ENCODE assay signal across 20 cellular contexts in genomic region chr1:85571830-85572229, GRCh38. TPM values are rescaled to one million over a fixed set of nuclear protein-coding genes. Genes with fewer than 3 reads are reported as not detected.
A peak's percentile ranks its signal among the peaks of the same experiment; 100 is the strongest.
DNase-seq lines count a peak whose midpoint lies in the region; ATAC-seq and TF ChIP-seq lines count a peak whose summit lies in the region.
"Had no signal": no experiment of that assay in that cellular context is flagged by ENCODE, and none has a peak within 500 bp of the region (broad histone marks: within the 10 kb centered on the region; RNA-seq: fewer than 3 reads in every experiment).

No MANE protein-coding gene starts in this region.

- WGBS in SK-N-SH (ENCODE audit: low lambda C conversion rate) = 79% methylated on average over 4 of the region's 4 CpGs

- no peaks in the 10 kb centered on the region for H4K20me1 ChIP-seq in SK-N-SH (ENCODE audit: insufficient read depth)

- no peaks in the 10 kb centered on the region for H3K9me3 Mint-ChIP-seq in activated CD8-positive, alpha-beta memory T cell treated with anti-CD3 and anti-CD28 coated beads, Interleukin-2, amount 10 ng/mL, durations not matched to agents 7 days and 5 days (ENCODE audit: low read depth)
- H3K9me3 Mint-ChIP-seq: activated B cell treated with CpG ODN at 0.5 μM for 24 hours had no signal

- CTCF ChIA-PET in SK-N-SH (lab: Yijun Ruan, JAX) = interaction anchor here (1.0 to 2.5 kb wide), 4 partner anchors 12 to 323 kb away, joined by 3 to 15 read pairs (median 4); no protein-coding TSS in a partner anchor
- CTCF ChIA-PET in activated CD8-positive, alpha-beta memory T cell treated with anti-CD3 and anti-CD28 coated beads, Interleukin-2, amount 10 ng/mL, durations not matched to agents 7 days and 5 days (lab: Charles Lee) = no interaction called here

- H3K27me3 ChIP-seq in SK-N-SH (ENCODE audit: insufficient read depth) (no peaks in the 10 kb centered on the region), skeletal muscle satellite cell (ENCODE audit: control insufficient read depth, insufficient read depth, low read length) (no peaks in the 10 kb centered on the region)

- H3K27ac Mint-ChIP-seq in activated CD8-positive, alpha-beta memory T cell treated with anti-CD3 and anti-CD28 coated beads, Interleukin-2, amount 10 ng/mL, durations not matched to agents 7 days and 5 days = no peak overlapping the region
- H3K27ac Mint-ChIP-seq: activated B cell treated with CpG ODN at 0.5 μM for 24 hours, T-helper 17 cell had no signal

- peaks cover 0 to 22% of the 10 kb centered on the region in 2 experiments for H3K36me3 ChIP-seq in SK-N-SH (replicated peaks in 1 of 2; ENCODE audit: control insufficient read depth in 1 of 2, insufficient read depth in 2 of 2, low read length in 1 of 2)
- H3K36me3 ChIP-seq in skeletal muscle satellite cell (ENCODE audit: insufficient read depth, low read length) = peaks cover 49% of the 10 kb centered on the region
- H3K36me3 ChIP-seq: HAP-1 had no signal

- no peak for TF ChIP-seq EP300 in SK-N-SH (IDR thresholded peaks at IDR 0.05; ENCODE audit: borderline replicate concordance in 1 of 2, low read depth in 1 of 2, low read length in 1 of 2)

- no peak for ATAC-seq in stimulated activated naive CD8-positive, alpha-beta T cell treated with anti-CD3 and anti-CD28 coated beads, Interleukin-15, Interleukin-2, amounts not matched to agents 100 U/mL and 50 U/mL, for 24 hours
- no peak for ATAC-seq in activated CD8-positive, alpha-beta memory T cell treated with anti-CD3 and anti-CD28 coated beads, Interleukin-2, amount 10 ng/mL, durations not matched to agents 7 days and 5 days
- ATAC-seq in HG03025 (IDR thresholded peaks at IDR 0.05; ENCODE audit: low FRiP score, unreplicated experiment) = no peak
- ATAC-seq: sciatic nerve, T-helper 17 cell had no signal

- H3K9ac ChIP-seq in SK-N-SH (peak overlapping the region; percentile 12; the same call in 1 of the 2 replicates), skeletal muscle satellite cell (ENCODE audit: low read depth, low read length) (no peak overlapping the region)

- TF ChIP-seq CTCF in SK-N-SH (IDR thresholded peaks at IDR 0.05) = no peak

- H3F3A ChIP-seq in SK-N-SH (replicated peaks; ENCODE audit: insufficient read depth) = peaks cover 59% of the 10 kb centered on the region

- H3K4me1 ChIP-seq in SK-N-SH (ENCODE audit: control insufficient read depth in 1 of 2, insufficient read depth in 2 of 2, low read depth in 1 of 2, low read length in 1 of 2) (peaks cover 10 to 50% of the 10 kb centered on the region in 2 experiments), skeletal muscle satellite cell (ENCODE audit: control insufficient read depth, insufficient read depth, low read length) (peaks cover 81% of the 10 kb centered on the region)

- H3K4me3 ChIP-seq in SK-N-SH (ENCODE audit: low read depth in 2 of 2, low read length in 1 of 2) (no peak overlapping the region), skeletal muscle satellite cell (ENCODE audit: low read length) (no peak overlapping the region)
- H3K4me3 ChIP-seq: HAP-1 had no signal

- H3K4me3 Mint-ChIP-seq in activated CD8-positive, alpha-beta memory T cell treated with anti-CD3 and anti-CD28 coated beads, Interleukin-2, amount 10 ng/mL, durations not matched to agents 7 days and 5 days = no peak overlapping the region
- H3K4me3 Mint-ChIP-seq: activated B cell treated with CpG ODN at 0.5 μM for 24 hours, T-helper 17 cell had no signal

- TF ChIP-seq RAD21 in SK-N-SH (IDR thresholded peaks at IDR 0.05; ENCODE audit: low read length) = no peak

- H2AFZ ChIP-seq in SK-N-SH (ENCODE audit: low read depth) = no peak overlapping the region

- H3K4me2 ChIP-seq in SK-N-SH (peak overlapping the region; percentile 69), skeletal muscle satellite cell (ENCODE audit: low read length) (peak overlapping the region; percentile 3)

- peaks cover 5% of the 10 kb centered on the region for H3K4me1 Mint-ChIP-seq in activated CD8-positive, alpha-beta memory T cell treated with anti-CD3 and anti-CD28 coated beads, Interleukin-2, amount 10 ng/mL, durations not matched to agents 7 days and 5 days

- no peaks in the 10 kb centered on the region for H3K9me3 ChIP-seq in SK-N-SH
- H3K9me3 ChIP-seq in skeletal muscle satellite cell (replicated peaks; ENCODE audit: low read length) = no peaks in the 10 kb centered on the region
- H3K9me3 ChIP-seq: HAP-1 had no signal

- H3K9me2 ChIP-seq in SK-N-SH = no peaks in the 10 kb centered on the region

- peaks cover 95% of the 10 kb centered on the region for H3K79me2 ChIP-seq in SK-N-SH (ENCODE audit: insufficient read depth)

- no peaks in the 10 kb centered on the region for H3K36me3 Mint-ChIP-seq in activated CD8-positive, alpha-beta memory T cell treated with anti-CD3 and anti-CD28 coated beads, Interleukin-2, amount 10 ng/mL, durations not matched to agents 7 days and 5 days

- peak; percentile 51 for DNase-seq in HT1080 (ENCODE audit: low read depth)
- DNase-seq in SK-N-SH = no peak
- DNase-seq in glomerular visceral epithelial cell (ENCODE audit: extremely low spot score) = peak; percentile 77
- DNase-seq in stimulated activated naive CD8-positive, alpha-beta T cell treated with anti-CD3 and anti-CD28 coated beads, Interleukin-15, Interleukin-2, amounts not matched to agents 100 U/mL and 50 U/mL, for 24 hours = no peak
- DNase-seq in activated CD8-positive, alpha-beta memory T cell treated with anti-CD3 and anti-CD28 coated beads, Interleukin-2, amount 10 ng/mL, durations not matched to agents 7 days and 5 days = no peak
- DNase-seq: activated B cell treated with CpG ODN at 0.5 μM for 24 hours; activated effector memory CD4-positive, alpha-beta T cell treated with Interleukin-2 at 50 U/mL for 16 hours; amniotic stem cell; DND-41; KG1; NCI-H1105; NCI-H2107; NCI-H524; nucleus accumbens; SHP77 treated with DMSO at 0.1 percent for 48 hours; T-helper 17 cell had no signal

- H3K27me3 Mint-ChIP-seq in activated CD8-positive, alpha-beta memory T cell treated with anti-CD3 and anti-CD28 coated beads, Interleukin-2, amount 10 ng/mL, durations not matched to agents 7 days and 5 days = peaks cover 68% of the 10 kb centered on the region

- POLR2A ChIA-PET in SK-N-SH (lab: Yijun Ruan, JAX) = no interaction called here

- H3K27ac ChIP-seq in SK-N-SH (ENCODE audit: low read depth in 2 of 2, low read length in 1 of 2) = peak overlapping the region; percentile 25 to 98; a peak in 3 of 4 replicates

TF ChIP-seq in SK-N-SH, 30 proteins besides CTCF, POLR2A, EP300 and RAD21:
- TF ChIP-seq POLR2AphosphoS5 (IDR thresholded peaks at IDR 0.05; ENCODE audit: low read depth, low read length) (no peak), TCF12 (IDR thresholded peaks at IDR 0.05) (0 out of 2 replicates have a peak, but pooled peaks have one; percentile 5)
- TF ChIP-seq, protein P1, sequence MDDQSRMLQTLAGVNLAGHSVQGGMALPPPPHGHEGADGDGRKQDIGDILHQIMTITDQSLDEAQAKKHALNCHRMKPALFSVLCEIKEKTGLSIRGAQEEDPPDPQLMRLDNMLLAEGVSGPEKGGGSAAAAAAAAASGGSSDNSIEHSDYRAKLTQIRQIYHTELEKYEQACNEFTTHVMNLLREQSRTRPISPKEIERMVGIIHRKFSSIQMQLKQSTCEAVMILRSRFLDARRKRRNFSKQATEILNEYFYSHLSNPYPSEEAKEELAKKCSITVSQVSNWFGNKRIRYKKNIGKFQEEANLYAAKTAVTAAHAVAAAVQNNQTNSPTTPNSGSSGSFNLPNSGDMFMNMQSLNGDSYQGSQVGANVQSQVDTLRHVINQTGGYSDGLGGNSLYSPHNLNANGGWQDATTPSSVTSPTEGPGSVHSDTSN (IDR thresholded peaks at IDR 0.05) = peak; percentile 41; the same call in 1 of the 2 replicates

RNA-seq across cellular contexts. Expression of gene CCN1, which starts 8.7 kb away (rescaled TPM):
- total RNA-seq in HT1080 (2014; rRNA removed; shearing (Covaris generic)) = 22.9 and 38.1 TPM in 2 replicates
- 367 and 414 TPM in 2 replicates for polyA plus RNA-seq in HT1080 (2015; cell fraction: cytosol; rRNA removed)
- polyA plus RNA-seq in HT1080 (2015; cell fraction: nucleus; rRNA removed) = 987 and 1,103 TPM in 2 replicates
- polyA plus RNA-seq in SK-N-SH (2012; rRNA removed) = 363 and 543 TPM in 2 replicates
- polyA plus RNA-seq in SK-N-SH (2012; cell fraction: cytosol; rRNA removed) = 493 and 569 TPM in 2 replicates
- polyA plus RNA-seq in SK-N-SH (2012; cell fraction: nucleus; rRNA removed) = 806 and 1,198 TPM in 2 replicates
- 17.5 and 49.4 TPM in 2 replicates for total RNA-seq in skeletal muscle satellite cell (2012; rRNA removed)
- total RNA-seq in activated CD8-positive, alpha-beta memory T cell treated with anti-CD3 and anti-CD28 coated beads, Interleukin-2, amount 10 ng/mL, durations not matched to agents 7 days and 5 days = not detected
- total RNA-seq: activated B cell treated with CpG ODN at 0.5 μM for 24 hours, T-helper 17 cell had no signal

Comparison
In these comparisons a context has a peak if more than half of its experiments do, and no peak if none do; other contexts are left out.
1. DNase-seq: peak in HT1080 (single experiment) and glomerular visceral epithelial cell (single experiment); none in SK-N-SH (single experiment), stimulated activated naive CD8-positive, alpha-beta T cell treated with anti-CD3 and anti-CD28 coated beads, Interleukin-15, Interleukin-2, amounts not matched to agents 100 U/mL and 50 U/mL, for 24 hours (single experiment) and activated CD8-positive, alpha-beta memory T cell treated with anti-CD3 and anti-CD28 coated beads, Interleukin-2, amount 10 ng/mL, durations not matched to agents 7 days and 5 days (single experiment).
2. RNA of gene CCN1, which starts 8.7 kb away (total RNA-seq): 22.9 to 38.1 TPM in HT1080; not detected in activated CD8-positive, alpha-beta memory T cell treated with anti-CD3 and anti-CD28 coated beads, Interleukin-2, amount 10 ng/mL, durations not matched to agents 7 days and 5 days; every median in the first group is over 10 times any median in the second.